8 cellular contexts compared by ENCODE assay signal in genomic region chr20:32207211-32207625, GRCh38. TPM values are rescaled to one million over a fixed set of nuclear protein-coding genes. Genes with fewer than 3 reads are reported as not detected.
DNase-seq lines count a peak whose midpoint lies in the region; ATAC-seq lines count a peak whose summit lies in the region.

No MANE protein-coding gene starts in this region.

- no peak for ATAC-seq in activated CD4-positive, alpha-beta T cell treated with anti-CD3 and anti-CD28 coated beads for 36 hours
- peak; percentile 5 for ATAC-seq in HG03095 (IDR thresholded peaks at IDR 0.05; ENCODE audit: unreplicated experiment)
- ATAC-seq in activated T-helper 17 cell treated with anti-CD3 and anti-CD28 coated beads, Interleukin-2, amount 50 U/mL, for 72 hours (replicated peaks), result no peak
- peak; percentile 6 for ATAC-seq in stimulated activated naive CD8-positive, alpha-beta T cell treated with anti-CD3 and anti-CD28 coated beads, Interleukin-15, Interleukin-2, amounts not matched to agents 100 U/mL and 50 U/mL, for 24 hours
- no peak for ATAC-seq in GM21526 (IDR thresholded peaks at IDR 0.05; ENCODE audit: low FRiP score, unreplicated experiment)

- H3K27ac ChIP-seq in iPS-20b (ENCODE audit: low read length), result no peak overlapping the region

- peak overlapping the region; percentile 94 for H3K4me3 ChIP-seq in iPS-20b (ENCODE audit: low read length)

- H3K4me1 ChIP-seq in iPS-20b (ENCODE audit: insufficient read depth, low read length), result peaks cover 21% of the 10 kb centered on the region

- H3K9me3 Mint-ChIP-seq in activated CD4-positive, alpha-beta T cell treated with anti-CD3 and anti-CD28 coated beads for 36 hours (ENCODE audit: low read depth), result no peaks in the 10 kb centered on the region
- no peaks in the 10 kb centered on the region for H3K9me3 Mint-ChIP-seq in activated T-helper 17 cell treated with anti-CD3 and anti-CD28 coated beads, Interleukin-2, amount 50 U/mL, for 72 hours

- H3K9me3 ChIP-seq in iPS-20b (ENCODE audit: insufficient read depth, low read depth, low read length), result no peaks in the 10 kb centered on the region

- H3K4me3 Mint-ChIP-seq in activated CD4-positive, alpha-beta T cell treated with anti-CD3 and anti-CD28 coated beads for 36 hours, result peak overlapping the region; percentile 99
- peak overlapping the region; percentile 99 for H3K4me3 Mint-ChIP-seq in activated T-helper 17 cell treated with anti-CD3 and anti-CD28 coated beads, Interleukin-2, amount 50 U/mL, for 72 hours

- peaks cover 42% of the 10 kb centered on the region for H3K36me3 ChIP-seq in iPS-20b (ENCODE audit: insufficient read depth, low read depth, low read length)

- POLR2A ChIA-PET in activated CD4-positive, alpha-beta T cell treated with anti-CD3 and anti-CD28 coated beads for 36 hours (lab: Charles Lee), result no interaction called here

- DNase-seq in activated CD4-positive, alpha-beta T cell treated with anti-CD3 and anti-CD28 coated beads for 36 hours, result peak; percentile 30
- DNase-seq in activated CD4-positive, alpha-beta T cell treated with anti-CD3 and anti-CD28 coated beads for 1 hour, result no peak
- peak; percentile 34 for DNase-seq in stimulated activated naive CD8-positive, alpha-beta T cell treated with anti-CD3 and anti-CD28 coated beads, Interleukin-15, Interleukin-2, amounts not matched to agents 100 U/mL and 50 U/mL, for 24 hours
- DNase-seq in activated CD4-positive, CD25-positive, alpha-beta regulatory T cell treated with anti-CD3 and anti-CD28 coated beads, Interleukin-2, amount 50 U/mL, for 72 hours, result no peak

- CTCF ChIA-PET in activated CD4-positive, alpha-beta T cell treated with anti-CD3 and anti-CD28 coated beads for 36 hours (lab: Charles Lee), result interaction anchor here (0.6 kb wide), 1 partner anchor 77 kb away, joined by 3 read pairs; no protein-coding TSS in a partner anchor

- peak overlapping the region; percentile 97 for H3K9ac ChIP-seq in iPS-20b (ENCODE audit: low read depth, low read length)

- H3K4me1 Mint-ChIP-seq in activated CD4-positive, alpha-beta T cell treated with anti-CD3 and anti-CD28 coated beads for 36 hours, result peaks cover 67% of the 10 kb centered on the region
- H3K4me1 Mint-ChIP-seq in activated T-helper 17 cell treated with anti-CD3 and anti-CD28 coated beads, Interleukin-2, amount 50 U/mL, for 72 hours, result peaks cover 55% of the 10 kb centered on the region

- intact Hi-C loops in activated CD4-positive, alpha-beta T cell treated with anti-CD3 and anti-CD28 coated beads for 36 hours (cut with DNase I, micrococcal nuclease), result loop anchor here (1.0 to 10.0 kb wide), 13 partner anchors 25 to 760 kb away; partner anchors contain the start of genes TM9SF4 (in 2 of the 2), ASXL1 (in 1 of the 2), BCL2L1 (in 1 of the 2) and KIF3B (in 1 of the 2)

- H3K27ac Mint-ChIP-seq in activated CD4-positive, alpha-beta T cell treated with anti-CD3 and anti-CD28 coated beads for 36 hours, result peak overlapping the region; percentile 99
- peak overlapping the region; percentile 100 for H3K27ac Mint-ChIP-seq in activated T-helper 17 cell treated with anti-CD3 and anti-CD28 coated beads, Interleukin-2, amount 50 U/mL, for 72 hours

- H3K36me3 Mint-ChIP-seq in activated CD4-positive, alpha-beta T cell treated with anti-CD3 and anti-CD28 coated beads for 36 hours (ENCODE audit: low read depth), result peaks cover 88% of the 10 kb centered on the region
- peaks cover 96% of the 10 kb centered on the region for H3K36me3 Mint-ChIP-seq in activated T-helper 17 cell treated with anti-CD3 and anti-CD28 coated beads, Interleukin-2, amount 50 U/mL, for 72 hours (ENCODE audit: low read depth)

- H3K27me3 ChIP-seq in iPS-20b (ENCODE audit: insufficient read depth, low read length), result no peaks in the 10 kb centered on the region

- no peaks in the 10 kb centered on the region for H3K27me3 Mint-ChIP-seq in activated CD4-positive, alpha-beta T cell treated with anti-CD3 and anti-CD28 coated beads for 36 hours
- H3K27me3 Mint-ChIP-seq in activated T-helper 17 cell treated with anti-CD3 and anti-CD28 coated beads, Interleukin-2, amount 50 U/mL, for 72 hours, result no peaks in the 10 kb centered on the region

RNA-seq across cellular contexts. Expression of gene PLAGL2, which starts 0.3 kb away (rescaled TPM):
- total RNA-seq in activated CD4-positive, alpha-beta T cell treated with anti-CD3 and anti-CD28 coated beads for 36 hours, result 10 to 100 TPM; 89.1 to 98.2 TPM
- total RNA-seq in activated T-helper 17 cell treated with anti-CD3 and anti-CD28 coated beads, Interleukin-2, amount 50 U/mL, for 72 hours, result 10 to 100 TPM; 61.9 to 93.1 TPM

RNA-seq across cellular contexts. Expression of gene POFUT1, which starts 0.5 kb away (rescaled TPM):
- total RNA-seq in activated CD4-positive, alpha-beta T cell treated with anti-CD3 and anti-CD28 coated beads for 36 hours, result 10 to 100 TPM; 51.8 to 54.3 TPM
- total RNA-seq in activated T-helper 17 cell treated with anti-CD3 and anti-CD28 coated beads, Interleukin-2, amount 50 U/mL, for 72 hours, result 10 to 100 TPM; 41.4 TPM

Comparison
In these comparisons a context has a peak if more than half of its experiments do, and no peak if none do; other contexts are left out.
1. DNase-seq: peak in activated CD4-positive, alpha-beta T cell treated with anti-CD3 and anti-CD28 coated beads for 36 hours (single experiment) and stimulated activated naive CD8-positive, alpha-beta T cell treated with anti-CD3 and anti-CD28 coated beads, Interleukin-15, Interleukin-2, amounts not matched to agents 100 U/mL and 50 U/mL, for 24 hours (single experiment); none in activated CD4-positive, alpha-beta T cell treated with anti-CD3 and anti-CD28 coated beads for 1 hour (single experiment) and activated CD4-positive, CD25-positive, alpha-beta regulatory T cell treated with anti-CD3 and anti-CD28 coated beads, Interleukin-2, amount 50 U/mL, for 72 hours (single experiment).
2. ATAC-seq: peak in HG03095 (single experiment) and stimulated activated naive CD8-positive, alpha-beta T cell treated with anti-CD3 and anti-CD28 coated beads, Interleukin-15, Interleukin-2, amounts not matched to agents 100 U/mL and 50 U/mL, for 24 hours (single experiment); none in activated CD4-positive, alpha-beta T cell treated with anti-CD3 and anti-CD28 coated beads for 36 hours (single experiment), activated T-helper 17 cell treated with anti-CD3 and anti-CD28 coated beads, Interleukin-2, amount 50 U/mL, for 72 hours (single experiment) and GM21526 (single experiment).